Comparison of ENCODE assay signal across 21 cellular contexts in genomic region chr16:80954985-80955384, GRCh38. TPM values are rescaled to one million over a fixed set of nuclear protein-coding genes. Genes with fewer than 3 reads are reported as not detected.
A peak's percentile ranks its signal among the peaks of the same experiment; 100 is the strongest.
DNase-seq lines count a peak whose midpoint lies in the region; ATAC-seq, FAIRE-seq and TF ChIP-seq lines count a peak whose summit lies in the region.
"Had no signal": no experiment of that assay in that cellular context is flagged by ENCODE, and none has a peak within 500 bp of the region (broad histone marks: within the 10 kb centered on the region; RNA-seq: fewer than 3 reads in every experiment).

No MANE protein-coding gene starts in this region.

- no peak overlapping the region for H3K18ac ChIP-seq in IMR-90 (ENCODE audit: low read depth, low read length)

- FAIRE-seq in kidney (lab: Jason Lieb, UNC) = no peak
- FAIRE-seq: D721Med, GM12892 had no signal

- no peak overlapping the region for H3K27ac ChIP-seq in IMR-90 (ENCODE audit: insufficient read depth, low read length)
- no peak overlapping the region for H3K27ac ChIP-seq in kidney (ENCODE audit: low read depth in 2 of 2, low read length in 2 of 2)

- intact Hi-C loops in IMR-90 (cut with micrococcal nuclease) (no loop called here), kidney (cut with DNase I) (no loop called here)

- H3K36me3 ChIP-seq in IMR-90 (ENCODE audit: control insufficient read depth, insufficient read depth, low read length) = no peaks in the 10 kb centered on the region
- H3K36me3 ChIP-seq in kidney (ENCODE audit: control insufficient read depth in 1 of 2, insufficient read depth in 2 of 2, low read length in 2 of 2) = no peaks in the 10 kb centered on the region

- no peak overlapping the region for H2AK5ac ChIP-seq in IMR-90 (ENCODE audit: low read depth, low read length)

- H3K56ac ChIP-seq in IMR-90 (ENCODE audit: extremely low read depth, insufficient read depth, low read length) = no peak overlapping the region

- no peak overlapping the region for H4K91ac ChIP-seq in IMR-90 (ENCODE audit: insufficient read depth, low read depth, low read length)

- no peak overlapping the region for H2BK15ac ChIP-seq in IMR-90 (ENCODE audit: low read depth, low read length)

- DNase-seq in NCI-H2107 treated with DMSO at 0.1 percent for 48 hours (lab: John Stamatoyannopoulos, UW; ENCODE audit: unreplicated experiment) (peak; percentile 10), NCI-H2107 (lab: John Stamatoyannopoulos, UW) (no peak), IMR-90 (no peak), SHP77 treated with DMSO at 0.1 percent for 48 hours (lab: John Stamatoyannopoulos, UW) (peak; percentile 80), myocyte (ENCODE audit: low read depth) (peak; percentile 37), kidney (no peak)
- DNase-seq: CD4-positive, alpha-beta memory T cell; H7; Kasumi-1; NCI-H1436; NCI-H2081; NCI-H226; NCI-H748 treated with DMSO at 0.1 percent for 48 hours; T-helper 1 cell had no signal

- no peaks in the 10 kb centered on the region for H3K79me1 ChIP-seq in IMR-90 (ENCODE audit: low read depth in 1 of 2, low read length in 2 of 2)

- H2BK120ac ChIP-seq in IMR-90 (ENCODE audit: low read depth, low read length) = no peak overlapping the region

- H2AFZ ChIP-seq in IMR-90 (replicated peaks; ENCODE audit: low read length, poor library complexity) = no peak overlapping the region

- dilution Hi-C loops in IMR-90 (cut with HindIII; ENCODE audit: low sequenced_read_pairs, unreplicated experiment) = no loop called here

- H2BK5ac ChIP-seq in IMR-90 (ENCODE audit: low read depth, low read length, poor library complexity, severe bottlenecking) = no peak overlapping the region

- BruUV-seq in IMR-90 (replicated peaks; lab: Mats Ljungman, UMichigan) = no TSS peak

- no peak for TF ChIP-seq RAD21 in IMR-90 (IDR thresholded peaks at IDR 0.05; ENCODE audit: low read length)

- in situ Hi-C loops in IMR-90 (cut with MboI; ENCODE audit: low sequenced_read_pairs) = no loop called here

- TF ChIP-seq CTCF in IMR-90 (conservative IDR thresholded peaks at IDR 0.05; ENCODE audit: low read depth, low read length) (no peak), kidney (IDR thresholded peaks at IDR 0.05; ENCODE audit: borderline replicate concordance, extremely low read depth, insufficient read depth) (no peak)

- POLR2A ChIA-PET in IMR-90 (lab: Charles Lee; ENCODE audit: unreplicated experiment) = no interaction called here

- no peak overlapping the region for H3K9ac ChIP-seq in IMR-90 (ENCODE audit: low read depth, low read length)
- no peak overlapping the region for H3K9ac ChIP-seq in kidney (ENCODE audit: low read length in 2 of 2)

- no peak overlapping the region for H3K14ac ChIP-seq in IMR-90 (replicated peaks; ENCODE audit: low read depth, low read length)

- H4K20me1 ChIP-seq in IMR-90 (ENCODE audit: insufficient read depth, low read length) = no peaks in the 10 kb centered on the region

- H3K4me1 ChIP-seq in IMR-90 (ENCODE audit: control insufficient read depth, insufficient read depth, low read length) (no peaks in the 10 kb centered on the region), kidney (ENCODE audit: control insufficient read depth in 1 of 2, insufficient read depth in 1 of 2, low read depth in 1 of 2, low read length in 2 of 2) (no peaks in the 10 kb centered on the region)

- no peak overlapping the region for H3K4me3 ChIP-seq in IMR-90 (ENCODE audit: insufficient read depth, low read depth, low read length)
- no peak overlapping the region for H3K4me3 ChIP-seq in kidney (ENCODE audit: low read length in 2 of 2)

- no peaks in the 10 kb centered on the region for H3K9me1 ChIP-seq in IMR-90 (ENCODE audit: insufficient read depth, low read length)

- no peak for TF ChIP-seq POLR2A in IMR-90 (IDR thresholded peaks at IDR 0.05; ENCODE audit: low read depth, low read length)

- 93% methylated on average over 2 of the region's 5 CpGs; no CpG with 5 or more reads in 1 of the 2 experiments for WGBS in IMR-90 (ENCODE audit: extremely low coverage in 2 of 2, insufficient read length in 1 of 2), 2 experiments

- no peak overlapping the region for H3K4ac ChIP-seq in IMR-90 (ENCODE audit: low read depth, low read length)

- H3K27me3 ChIP-seq in IMR-90 (ENCODE audit: control insufficient read depth, insufficient read depth, low read length) = no peaks in the 10 kb centered on the region

- H2BK20ac ChIP-seq in IMR-90 (ENCODE audit: low read depth, low read length) = no peak overlapping the region

- ATAC-seq in IMR-90 (ENCODE audit: low read depth) = no peak
- ATAC-seq in HG03432 (IDR thresholded peaks at IDR 0.05; ENCODE audit: unreplicated experiment) = no peak
- no peak for ATAC-seq in GM19455 (IDR thresholded peaks at IDR 0.05; ENCODE audit: unreplicated experiment)
- ATAC-seq: Panc1, Right ventricle myocardium inferior, SK-N-SH treated with all-trans-retinoic acid at 6 μM for 48 hours had no signal

- H3K9me3 ChIP-seq in IMR-90 (ENCODE audit: control insufficient read depth, insufficient read depth, low read length) (peaks cover 3% of the 10 kb centered on the region; the same call in 1 of the 2 replicates), kidney (ENCODE audit: control insufficient read depth in 1 of 2, low read length in 2 of 2) (peaks cover 0 to 13% of the 10 kb centered on the region in 2 donors)

- no peak overlapping the region for H3K23ac ChIP-seq in IMR-90 (ENCODE audit: low read depth, low read length)

- CTCF ChIA-PET in IMR-90 (lab: Yijun Ruan, JAX) = no interaction called here

- H4K8ac ChIP-seq in IMR-90 (ENCODE audit: low read depth in 2 of 2, low read length in 2 of 2) = no peak overlapping the region

- H4K5ac ChIP-seq in IMR-90 (ENCODE audit: low read depth, low read length) = no peak overlapping the region

- H3K4me2 ChIP-seq in IMR-90 (ENCODE audit: low read depth, low read length) = no peak overlapping the region

- H2AK9ac ChIP-seq in IMR-90 (replicated peaks; ENCODE audit: low read depth, low read length, poor library complexity) = peak overlapping the region; percentile 42

TF ChIP-seq in IMR-90, 13 proteins besides CTCF, POLR2A, EP300 and RAD21:
- no peak for TF ChIP-seq FOS (IDR thresholded peaks at IDR 0.05; ENCODE audit: low read depth, low read length)
- no peak for TF ChIP-seq RFX5 (IDR thresholded peaks at IDR 0.05; ENCODE audit: low read depth, low read length)
- TF ChIP-seq MAZ (IDR thresholded peaks at IDR 0.05; ENCODE audit: borderline replicate concordance, low read depth, low read length) = no peak
- TF ChIP-seq CEBPB (IDR thresholded peaks at IDR 0.05; ENCODE audit: low read depth, low read length) = no peak
- TF ChIP-seq MAFK (IDR thresholded peaks at IDR 0.05; ENCODE audit: low read depth, low read length) = no peak
- no peak for TF ChIP-seq ELK1 (IDR thresholded peaks at IDR 0.05; ENCODE audit: borderline replicate concordance, low read depth, low read length)
- no peak for TF ChIP-seq CHD1 (IDR thresholded peaks at IDR 0.05; ENCODE audit: low read depth, low read length)
- no peak for TF ChIP-seq RCOR1 (IDR thresholded peaks at IDR 0.05; ENCODE audit: insufficient replicate concordance, low read length)

RNA-seq across cellular contexts. Expression of gene CMC2, which starts 51.7 kb away (rescaled TPM):
- total RNA-seq in IMR-90 (2012; rRNA removed) (57.0 and 81.4 TPM in 2 replicates), myocyte (79.0 and 95.9 TPM in 2 replicates), kidney (33.4 TPM)
- polyA plus RNA-seq in IMR-90 (2012; rRNA removed) (104 and 108 TPM in 2 replicates), kidney (ENCODE audit: insufficient read depth, low read depth, low replicate concordance) (146 TPM)
- 75.5 and 109 TPM in 2 replicates for polyA plus RNA-seq in IMR-90 (2012; cell fraction: cytosol; rRNA removed)
- polyA plus RNA-seq in IMR-90 (2012; cell fraction: nucleus; rRNA removed; ENCODE audit: low replicate concordance) = 19.9 and 36.3 TPM in 2 replicates
- 107 TPM for polyA plus RNA-seq in myocyte (2012)

RNA-seq across cellular contexts. Expression of gene CENPN, which starts 52.0 kb away (rescaled TPM):
- total RNA-seq in IMR-90 (2012; rRNA removed) = 22.8 and 34.4 TPM in 2 replicates
- polyA plus RNA-seq in IMR-90 (2012; rRNA removed) = 20.5 and 37.4 TPM in 2 replicates
- 3.3 and 7.3 TPM in 2 replicates for polyA plus RNA-seq in IMR-90 (2012; cell fraction: cytosol; rRNA removed)
- polyA plus RNA-seq in IMR-90 (2012; cell fraction: nucleus; rRNA removed; ENCODE audit: low replicate concordance) = 4.6 and 6.2 TPM in 2 replicates
- 10.6 and 10.8 TPM in 2 replicates for total RNA-seq in myocyte
- 6.8 TPM for polyA plus RNA-seq in myocyte (2012)
- 4.1 TPM for total RNA-seq in kidney
- polyA plus RNA-seq in kidney (ENCODE audit: insufficient read depth, low read depth, low replicate concordance) = 2.0 TPM

Comparison
In these comparisons a context has a peak if more than half of its experiments do, and no peak if none do; other contexts are left out.
1. DNase-seq: peak in NCI-H2107 treated with DMSO at 0.1 percent for 48 hours (single experiment), SHP77 treated with DMSO at 0.1 percent for 48 hours (single experiment) and myocyte (single experiment); none in NCI-H2107 (single experiment), IMR-90 (single experiment) and kidney (single experiment).